17 cellular contexts compared by ENCODE assay signal in the genomic region with DNA sequence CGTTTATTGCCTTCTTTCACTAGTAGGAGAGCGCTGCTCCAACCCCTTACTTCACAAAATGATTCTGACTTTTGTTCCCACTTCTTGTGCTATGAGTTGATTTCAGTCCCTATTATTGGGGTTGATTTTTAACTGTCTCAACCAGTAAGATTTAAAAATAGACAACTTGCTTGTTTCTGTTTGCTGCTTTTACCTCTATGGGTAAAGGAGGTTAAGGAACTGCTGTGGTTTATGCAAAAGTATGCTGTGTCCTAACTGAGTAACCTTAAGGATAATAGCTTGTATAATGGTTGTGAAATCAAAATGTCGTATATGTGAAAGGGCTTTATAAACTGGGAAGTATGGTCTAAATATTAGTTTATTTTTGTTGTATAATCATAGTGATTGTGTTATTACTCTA. TPM values are rescaled to one million over a fixed set of nuclear protein-coding genes. Genes with fewer than 3 reads are reported as not detected.
DNase-seq lines count a peak whose midpoint lies in the region; ATAC-seq lines count a peak whose summit lies in the region.
"Had no signal": no experiment of that assay in that cellular context is flagged by ENCODE, and none has a peak within 500 bp of the region (broad histone marks: within the 10 kb centered on the region; RNA-seq: fewer than 3 reads in every experiment).

No MANE protein-coding gene starts in this region.

- no peaks in the 10 kb centered on the region for H3K4me1 Mint-ChIP-seq in activated CD4-positive, alpha-beta memory T cell treated with anti-CD3 and anti-CD28 coated beads, Interleukin-2, amount 10 ng/mL, durations not matched to agents 7 days and 5 days

- ATAC-seq in GM18498 (IDR thresholded peaks at IDR 0.05; ENCODE audit: unreplicated experiment) (peak; percentile 89), GM19395 (IDR thresholded peaks at IDR 0.05; ENCODE audit: unreplicated experiment) (peak; percentile 90), HG02588 (IDR thresholded peaks at IDR 0.05; ENCODE audit: unreplicated experiment) (peak; percentile 86), HG03342 (IDR thresholded peaks at IDR 0.05; ENCODE audit: unreplicated experiment) (peak; percentile 76)
- ATAC-seq: HepG2, left lung, PC-3, psoas muscle had no signal

- H3K9me3 Mint-ChIP-seq in activated CD4-positive, alpha-beta memory T cell treated with anti-CD3 and anti-CD28 coated beads, Interleukin-2, amount 10 ng/mL, durations not matched to agents 7 days and 5 days, result peaks cover 16% of the 10 kb centered on the region

- CTCF ChIA-PET in activated CD4-positive, alpha-beta memory T cell treated with anti-CD3 and anti-CD28 coated beads, Interleukin-2, amount 10 ng/mL, durations not matched to agents 7 days and 5 days (lab: Charles Lee), result interaction anchor here (0.6 to 0.7 kb wide), 2 partner anchors 120 to 209 kb away, joined by 3 to 5 read pairs; no protein-coding TSS in a partner anchor

- H3K27ac Mint-ChIP-seq in activated CD4-positive, alpha-beta memory T cell treated with anti-CD3 and anti-CD28 coated beads, Interleukin-2, amount 10 ng/mL, durations not matched to agents 7 days and 5 days, result no peak overlapping the region

- POLR2A ChIA-PET in activated CD4-positive, alpha-beta memory T cell treated with anti-CD3 and anti-CD28 coated beads, Interleukin-2, amount 10 ng/mL, durations not matched to agents 7 days and 5 days (lab: Charles Lee), result no interaction called here

- no peak overlapping the region for H3K4me3 Mint-ChIP-seq in activated CD4-positive, alpha-beta memory T cell treated with anti-CD3 and anti-CD28 coated beads, Interleukin-2, amount 10 ng/mL, durations not matched to agents 7 days and 5 days

- H3K27me3 Mint-ChIP-seq in activated CD4-positive, alpha-beta memory T cell treated with anti-CD3 and anti-CD28 coated beads, Interleukin-2, amount 10 ng/mL, durations not matched to agents 7 days and 5 days, result no peaks in the 10 kb centered on the region

- H3K36me3 Mint-ChIP-seq in activated CD4-positive, alpha-beta memory T cell treated with anti-CD3 and anti-CD28 coated beads, Interleukin-2, amount 10 ng/mL, durations not matched to agents 7 days and 5 days (ENCODE audit: low read depth), result peaks cover 33% of the 10 kb centered on the region

- DNase-seq in NK-92 (lab: John Stamatoyannopoulos, UW; ENCODE audit: unreplicated experiment) (no peak), DMS79 treated with DMSO at 0.1 percent for 48 hours (lab: John Stamatoyannopoulos, UW) (no peak), Kasumi-1 (lab: John Stamatoyannopoulos, UW) (no peak)
- DNase-seq in activated CD4-positive, alpha-beta memory T cell treated with anti-CD3 and anti-CD28 coated beads, Interleukin-2, amount 10 ng/mL, durations not matched to agents 7 days and 5 days, result no peak
- DNase-seq: dermis blood vessel endothelial cell, GM23248, left lung, NCI-H1092, NCI-H345, PC-3, psoas muscle, thyroid gland had no signal

RNA-seq across cellular contexts. Expression of a gene that starts 22.6 kb away (rescaled TPM):
- total RNA-seq in activated CD4-positive, alpha-beta memory T cell treated with anti-CD3 and anti-CD28 coated beads, Interleukin-2, amount 10 ng/mL, durations not matched to agents 7 days and 5 days, result 10 to 100 TPM; 16.1 to 20.4 TPM
